In genomic region chr16:2702438-2702825, GRCh38 we compare ENCODE assay signal across 1 cellular context.
TF ChIP-seq lines count a peak whose summit lies in the region.

No MANE protein-coding gene starts in this region.

TF ChIP-seq in HepG2, 621 proteins besides CTCF, POLR2A, EP300 and RAD21:
- TF ChIP-seq ZNF260 (CRISPR knock-in tag; IDR thresholded peaks at IDR 0.05; ENCODE audit: borderline replicate concordance, low read depth) (no peak), ZNF12 (CRISPR knock-in tag; IDR thresholded peaks at IDR 0.05) (no peak), NCOA2 (CRISPR knock-in tag; IDR thresholded peaks at IDR 0.05) (no peak), ZBTB39 (CRISPR knock-in tag; IDR thresholded peaks at IDR 0.05) (no peak), ZNF513 (CRISPR knock-in tag; conservative IDR thresholded peaks at IDR 0.05) (no peak), ZSCAN29 (CRISPR knock-in tag; conservative IDR thresholded peaks at IDR 0.05) (no peak), ZBTB34 (CRISPR knock-in tag; IDR thresholded peaks at IDR 0.05) (no peak), ASH2L (IDR thresholded peaks at IDR 0.05; ENCODE audit: insufficient read length, low read depth, low read length) (no peak), FOXM1 (CRISPR knock-in tag; IDR thresholded peaks at IDR 0.05) (no peak), ZNF34 (CRISPR knock-in tag; IDR thresholded peaks at IDR 0.05; ENCODE audit: borderline replicate concordance) (no peak), SMC3 (IDR thresholded peaks at IDR 0.05; ENCODE audit: low read length) (no peak), ZFP36L1 (CRISPR knock-in tag; IDR thresholded peaks at IDR 0.05) (no peak), SNAPC2 (CRISPR knock-in tag; IDR thresholded peaks at IDR 0.05) (no peak), SMARCE1 (IDR thresholded peaks at IDR 0.05; ENCODE audit: borderline replicate concordance) (no peak), RFXAP (CRISPR knock-in tag; IDR thresholded peaks at IDR 0.05; ENCODE audit: borderline replicate concordance) (no peak), FOSL1 (CRISPR knock-in tag; IDR thresholded peaks at IDR 0.05; ENCODE audit: borderline replicate concordance) (no peak), CHCHD3 (CRISPR knock-in tag; IDR thresholded peaks at IDR 0.05) (no peak)
TF ChIP-seq in HepG2: peak in this region for 0.
